8 cellular contexts compared by ENCODE assay signal in the genomic region with DNA sequence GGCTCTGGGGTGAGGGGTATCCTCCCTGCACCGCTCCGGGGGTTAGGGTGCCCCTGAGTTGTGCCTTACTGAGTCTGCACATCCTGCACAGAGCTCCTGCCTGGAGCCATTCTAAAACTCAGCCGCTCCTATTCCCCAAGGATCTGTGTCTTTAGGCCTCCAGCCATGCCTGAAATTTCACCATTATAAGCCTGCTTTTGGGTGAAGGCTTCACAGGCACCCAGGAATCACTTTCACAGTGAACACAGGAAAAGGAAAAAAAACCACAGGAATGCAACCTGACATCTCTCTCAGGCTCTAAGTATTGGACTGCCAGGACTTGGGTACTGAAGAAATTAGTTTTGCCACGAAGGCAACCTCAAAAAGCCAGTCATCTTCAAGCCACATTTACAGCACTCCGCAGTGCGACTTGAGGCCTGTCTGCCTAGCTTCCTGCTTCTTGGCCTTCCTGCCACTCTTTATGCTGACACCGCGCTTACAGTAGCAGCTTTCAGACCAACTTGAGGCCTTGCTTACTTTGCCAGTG. TPM values are rescaled to one million over a fixed set of nuclear protein-coding genes. Genes with fewer than 3 reads are reported as not detected.
DNase-seq lines count a peak whose midpoint lies in the region; ATAC-seq and TF ChIP-seq lines count a peak whose summit lies in the region.

No MANE protein-coding gene starts in this region.

- peaks cover 38% of the 10 kb centered on the region for H3K4me1 Mint-ChIP-seq in activated naive CD8-positive, alpha-beta T cell treated with anti-CD3 and anti-CD28 coated beads for 36 hours
- H3K4me1 Mint-ChIP-seq in stimulated activated effector memory CD8-positive, alpha-beta T cell treated with anti-CD3 and anti-CD28 coated beads, Interleukin-12 subunit alpha, Interleukin-12 subunit beta, amount 100 ng/mL, for 72 hours: peaks cover 62% of the 10 kb centered on the region

- H3K36me3 Mint-ChIP-seq in activated naive CD8-positive, alpha-beta T cell treated with anti-CD3 and anti-CD28 coated beads for 36 hours: peaks cover 24% of the 10 kb centered on the region
- peaks cover 33% of the 10 kb centered on the region for H3K36me3 Mint-ChIP-seq in stimulated activated effector memory CD8-positive, alpha-beta T cell treated with anti-CD3 and anti-CD28 coated beads, Interleukin-12 subunit alpha, Interleukin-12 subunit beta, amount 100 ng/mL, for 72 hours

- H3K27me3 Mint-ChIP-seq in activated naive CD8-positive, alpha-beta T cell treated with anti-CD3 and anti-CD28 coated beads for 36 hours: no peaks in the 10 kb centered on the region

- CTCF ChIA-PET in RWPE1 (lab: Yijun Ruan, JAX): no interaction called here

- no peak overlapping the region for H3K4me3 Mint-ChIP-seq in activated naive CD8-positive, alpha-beta T cell treated with anti-CD3 and anti-CD28 coated beads for 36 hours
- peak overlapping the region; percentile 44 for H3K4me3 Mint-ChIP-seq in stimulated activated effector memory CD8-positive, alpha-beta T cell treated with anti-CD3 and anti-CD28 coated beads, Interleukin-12 subunit alpha, Interleukin-12 subunit beta, amount 100 ng/mL, for 72 hours

- DNase-seq in A172 (ENCODE audit: low spot score) (peak; percentile 98), RWPE1 (ENCODE audit: low spot score) (peak; percentile 51), kidney tubule cell (ENCODE audit: low spot score) (peak; percentile 97), superior temporal gyrus (ENCODE audit: extremely low spot score) (no peak), NCI-H1417 treated with DMSO at 0.1 percent for 48 hours (lab: John Stamatoyannopoulos, UW) (no peak)
- DNase-seq in activated naive CD8-positive, alpha-beta T cell treated with anti-CD3 and anti-CD28 coated beads for 36 hours: peak; percentile 28
- DNase-seq in stimulated activated effector memory CD8-positive, alpha-beta T cell treated with anti-CD3 and anti-CD28 coated beads, Interleukin-12 subunit alpha, Interleukin-12 subunit beta, amount 100 ng/mL, for 72 hours (ENCODE audit: low spot score in 2 of 2): peak; percentile 24 to 70

- POLR2A ChIA-PET in RWPE1 (lab: Yijun Ruan, JAX; ENCODE audit: low non-redundant PET): no interaction called here

- peak overlapping the region; percentile 81 for H3K27ac Mint-ChIP-seq in activated naive CD8-positive, alpha-beta T cell treated with anti-CD3 and anti-CD28 coated beads for 36 hours
- peak overlapping the region; percentile 94 for H3K27ac Mint-ChIP-seq in stimulated activated effector memory CD8-positive, alpha-beta T cell treated with anti-CD3 and anti-CD28 coated beads, Interleukin-12 subunit alpha, Interleukin-12 subunit beta, amount 100 ng/mL, for 72 hours

- peaks cover 6% of the 10 kb centered on the region for H3K9me3 Mint-ChIP-seq in activated naive CD8-positive, alpha-beta T cell treated with anti-CD3 and anti-CD28 coated beads for 36 hours
- peaks cover 5% of the 10 kb centered on the region for H3K9me3 Mint-ChIP-seq in stimulated activated effector memory CD8-positive, alpha-beta T cell treated with anti-CD3 and anti-CD28 coated beads, Interleukin-12 subunit alpha, Interleukin-12 subunit beta, amount 100 ng/mL, for 72 hours

- H3K27ac ChIP-seq in RWPE1: peak overlapping the region; percentile 91

- peak; percentile 59 for ATAC-seq in GM21786 (IDR thresholded peaks at IDR 0.05; ENCODE audit: unreplicated experiment)
- peak; percentile 98 for ATAC-seq in stimulated activated effector memory CD8-positive, alpha-beta T cell treated with anti-CD3 and anti-CD28 coated beads, Interleukin-12 subunit alpha, Interleukin-12 subunit beta, amount 100 ng/mL, for 72 hours

- TF ChIP-seq CTCF in RWPE1 (conservative IDR thresholded peaks at IDR 0.05; ENCODE audit: low read depth): no peak

RNA-seq across cellular contexts. Expression of gene GALNT10, which starts 30.9 kb away (rescaled TPM):
- total RNA-seq in A172 (2014; rRNA removed; shearing (Covaris generic)): 30.4 and 32.3 TPM in 2 replicates
- 10 to 100 TPM; 16.8 to 19.8 TPM for total RNA-seq in activated naive CD8-positive, alpha-beta T cell treated with anti-CD3 and anti-CD28 coated beads for 36 hours

Comparison
In these comparisons a context has a peak if more than half of its experiments do, and no peak if none do; other contexts are left out.
1. DNase-seq: peak in A172 (single experiment), RWPE1 (single experiment), activated naive CD8-positive, alpha-beta T cell treated with anti-CD3 and anti-CD28 coated beads for 36 hours (single experiment), kidney tubule cell (single experiment) and stimulated activated effector memory CD8-positive, alpha-beta T cell treated with anti-CD3 and anti-CD28 coated beads, Interleukin-12 subunit alpha, Interleukin-12 subunit beta, amount 100 ng/mL, for 72 hours (2 of 2); none in superior temporal gyrus (single experiment) and NCI-H1417 treated with DMSO at 0.1 percent for 48 hours (single experiment).